15 cellular contexts compared by ENCODE assay signal in genomic region chr3:115469649-115470048, GRCh38.
DNase-seq lines count a peak whose midpoint lies in the region; ATAC-seq, FAIRE-seq and TF ChIP-seq lines count a peak whose summit lies in the region.
"Had no signal": no experiment of that assay in that cellular context is flagged by ENCODE, and none has a peak within 500 bp of the region (broad histone marks: within the 10 kb centered on the region; RNA-seq: fewer than 3 reads in every experiment).

No MANE protein-coding gene starts in this region.

- CTCF ChIA-PET in endothelial cell of umbilical vein (lab: Charles Lee): interaction anchor here (0.6 to 1.3 kb wide), 2 partner anchors 10 to 38 kb away, joined by 3 to 4 read pairs; no protein-coding TSS in a partner anchor

- peak; percentile 38 for FAIRE-seq in endothelial cell of umbilical vein (lab: Jason Lieb, UNC)

- H3K4me1 ChIP-seq in endothelial cell of umbilical vein (ENCODE audit: control insufficient read depth, extremely low read depth, insufficient read depth, low read length) (no peaks in the 10 kb centered on the region), body of pancreas (no peaks in the 10 kb centered on the region)

- H3K4me3 ChIP-seq in endothelial cell of umbilical vein (replicated peaks in 1 of 3; ENCODE audit: insufficient read depth in 1 of 3, low read depth in 1 of 3, low read length in 3 of 3): no peak overlapping the region
- no peak overlapping the region for H3K4me3 ChIP-seq in H7 (ENCODE audit: insufficient read depth, low read depth, low read length)
- H3K4me3 ChIP-seq in body of pancreas: no peak overlapping the region
- H3K4me3 ChIP-seq: GM23248 had no signal

- ATAC-seq in GM18505 (IDR thresholded peaks at IDR 0.05; ENCODE audit: unreplicated experiment): peak; percentile 70
- ATAC-seq in HG02623 (IDR thresholded peaks at IDR 0.05; ENCODE audit: unreplicated experiment): peak; percentile 66
- no peak for ATAC-seq in body of pancreas

- TF ChIP-seq POLR2A in GM18505 (IDR thresholded peaks at IDR 0.05; ENCODE audit: borderline replicate concordance, extremely low read depth, insufficient read depth, insufficient read length) (no peak), endothelial cell of umbilical vein (IDR thresholded peaks at IDR 0.05; ENCODE audit: low read depth, low read length) (no peak), body of pancreas (IDR thresholded peaks at IDR 0.05) (no peak)

- no TSS peak for BruUV-seq in endothelial cell of umbilical vein (replicated peaks; lab: Mats Ljungman, UMichigan)

- no peak overlapping the region for H3K4me2 ChIP-seq in endothelial cell of umbilical vein (ENCODE audit: insufficient read depth, low read length)

- H3K9ac ChIP-seq in endothelial cell of umbilical vein (replicated peaks; ENCODE audit: extremely low read depth, insufficient read depth, low read length): no peak overlapping the region
- H3K9ac ChIP-seq: GM23248 had no signal

- H4K20me1 ChIP-seq in endothelial cell of umbilical vein (replicated peaks; ENCODE audit: control insufficient read depth, extremely low read depth, insufficient read depth, low read length): no peaks in the 10 kb centered on the region

- WGBS in body of pancreas, 2 donors: 44 to 60% methylated on average over 3 of the region's 3 CpGs

- dilution Hi-C loops in endothelial cell of umbilical vein (cut with MboI; ENCODE audit: extremely low pct_ligation_motif_present, low sequenced_read_pairs): no loop called here

- H3K9me3 ChIP-seq in endothelial cell of umbilical vein (replicated peaks; ENCODE audit: control insufficient read depth, insufficient read depth, low read length): no peaks in the 10 kb centered on the region
- no peaks in the 10 kb centered on the region for H3K9me3 ChIP-seq in body of pancreas

- intact Hi-C loops in endothelial cell of umbilical vein (cut with micrococcal nuclease): no loop called here
- intact Hi-C loops in body of pancreas (cut with DNase I): no loop called here

- H3K79me2 ChIP-seq in endothelial cell of umbilical vein (ENCODE audit: control insufficient read depth, insufficient read depth, low read length): no peaks in the 10 kb centered on the region

- H3K27me3 ChIP-seq in endothelial cell of umbilical vein (ENCODE audit: control insufficient read depth in 2 of 2, insufficient read depth in 2 of 2, low read length in 2 of 2) (no peaks in the 10 kb centered on the region), H7 (ENCODE audit: control insufficient read depth, insufficient read depth, low read length) (no peaks in the 10 kb centered on the region), body of pancreas (no peaks in the 10 kb centered on the region)

- no peaks in the 10 kb centered on the region for H3K36me3 ChIP-seq in endothelial cell of umbilical vein (ENCODE audit: control insufficient read depth in 2 of 2, extremely low read depth in 1 of 2, insufficient read depth in 2 of 2, low read length in 2 of 2)
- no peaks in the 10 kb centered on the region for H3K36me3 ChIP-seq in H7 (replicated peaks; ENCODE audit: control insufficient read depth, insufficient read depth, low read length)
- no peaks in the 10 kb centered on the region for H3K36me3 ChIP-seq in body of pancreas (replicated peaks in 1 of 2; ENCODE audit: insufficient read depth in 1 of 2, low read depth in 2 of 2)

- H2AFZ ChIP-seq in endothelial cell of umbilical vein (ENCODE audit: low read depth, low read length): no peak overlapping the region
- H2AFZ ChIP-seq: GM23248 had no signal

- H3K27ac ChIP-seq in endothelial cell of umbilical vein (ENCODE audit: insufficient read depth, low read depth, low read length): no peak overlapping the region
- H3K27ac ChIP-seq in body of pancreas: no peak overlapping the region
- H3K27ac ChIP-seq: GM23248, HL-60 had no signal

- POLR2A ChIA-PET in endothelial cell of umbilical vein (lab: Charles Lee): interaction anchor here (0.7 kb wide), 1 partner anchor 28 kb away, joined by 3 read pairs; no protein-coding TSS in a partner anchor

- DNase-seq in NCI-H1417 treated with DMSO at 0.1 percent for 48 hours (lab: John Stamatoyannopoulos, UW): peak; percentile 35
- peak; percentile 32 for DNase-seq in endothelial cell of umbilical vein (ENCODE audit: low read depth, low spot score)
- DNase-seq in H7: no peak
- no peak for DNase-seq in NK-92 (lab: John Stamatoyannopoulos, UW; ENCODE audit: unreplicated experiment)
- DNase-seq in body of pancreas: no peak
- DNase-seq in GM19240 (ENCODE audit: insufficient read length, low spot score): no peak
- DNase-seq: activated effector memory CD4-positive, alpha-beta T cell treated with Interleukin-2 at 50 U/mL for 16 hours; CD4-positive, alpha-beta T cell; GM23248; MV-4-11; RPMI8226; substantia nigra had no signal

- H3K9me1 ChIP-seq in endothelial cell of umbilical vein (replicated peaks; ENCODE audit: control insufficient read depth, extremely low read depth, insufficient read depth, low read length): no peaks in the 10 kb centered on the region

- TF ChIP-seq CTCF in endothelial cell of umbilical vein (IDR thresholded peaks at IDR 0.05; ENCODE audit: extremely low read depth in 1 of 2, insufficient read depth in 1 of 2, low read depth in 1 of 2, low read length in 2 of 2) (no peak), body of pancreas (IDR thresholded peaks at IDR 0.05) (no peak)

TF ChIP-seq in endothelial cell of umbilical vein, 7 proteins besides CTCF, POLR2A, EP300 and RAD21:
- TF ChIP-seq GATA2 (IDR thresholded peaks at IDR 0.05; ENCODE audit: insufficient read depth, insufficient read length, low read depth, low read length) (no peak), POLR2AphosphoS5 (IDR thresholded peaks at IDR 0.05; ENCODE audit: insufficient read depth, low read depth, low read length) (no peak), EZH2 (IDR thresholded peaks at IDR 0.05; ENCODE audit: borderline replicate concordance, low read depth, low read length, severe bottlenecking) (no peak), MAX (IDR thresholded peaks at IDR 0.05; ENCODE audit: insufficient read depth, insufficient read length) (no peak), FOS (IDR thresholded peaks at IDR 0.05; ENCODE audit: borderline replicate concordance, insufficient read depth, low read length) (no peak), MYC (IDR thresholded peaks at IDR 0.05; ENCODE audit: low read depth, low read length) (no peak), JUN (IDR thresholded peaks at IDR 0.05; ENCODE audit: borderline replicate concordance, insufficient read depth, insufficient read length, low read depth) (no peak)

Comparison
In these comparisons a context has a peak if more than half of its experiments do, and no peak if none do; other contexts are left out.
1. DNase-seq: peak in NCI-H1417 treated with DMSO at 0.1 percent for 48 hours (single experiment) and endothelial cell of umbilical vein (single experiment); none in H7 (single experiment), NK-92 (single experiment), body of pancreas (0 of 4) and GM19240 (single experiment).